Comparison of ENCODE assay signal across 19 cellular contexts in the genomic region with DNA sequence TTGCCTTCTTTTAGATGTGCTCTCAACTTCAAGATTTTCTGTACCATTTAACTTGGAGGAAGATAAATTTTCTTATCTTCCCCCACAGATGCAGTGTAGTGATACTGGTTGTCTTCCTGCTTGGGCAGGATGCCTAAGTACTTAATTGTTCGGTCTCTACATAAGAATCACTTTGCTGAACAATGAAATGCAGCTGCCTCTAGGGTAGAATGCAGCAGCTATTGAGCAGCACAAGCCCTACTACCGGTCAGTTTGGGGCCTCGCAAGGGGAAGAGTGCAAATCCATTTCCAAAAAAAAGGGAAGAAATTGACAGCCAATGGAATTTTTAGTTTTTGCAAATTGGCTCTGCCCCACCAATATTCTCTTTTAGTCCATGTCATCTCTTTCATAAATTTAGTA.
DNase-seq lines count a peak whose midpoint lies in the region; ATAC-seq and TF ChIP-seq lines count a peak whose summit lies in the region.
"Had no signal": no experiment of that assay in that cellular context is flagged by ENCODE, and none has a peak within 500 bp of the region (broad histone marks: within the 10 kb centered on the region; RNA-seq: fewer than 3 reads in every experiment).

No MANE protein-coding gene starts in this region.

- no peaks in the 10 kb centered on the region for H3K36me3 Mint-ChIP-seq in brain
- no peaks in the 10 kb centered on the region for H3K36me3 Mint-ChIP-seq in activated T-cell treated with anti-CD3 and anti-CD28 coated beads, Interleukin-2, amount 50 U/mL, for 72 hours (ENCODE audit: insufficient read depth in 2 of 2)
- H3K36me3 Mint-ChIP-seq: CD14-positive monocyte had no signal

- H3K27ac ChIP-seq in iPS-20b (ENCODE audit: low read length): peak overlapping the region; percentile 73
- H3K27ac ChIP-seq in breast epithelium: no peak overlapping the region
- H3K27ac ChIP-seq: 22Rv1 had no signal

- intact Hi-C loops in breast epithelium (cut with DNase I; ENCODE audit: low total_unique reads): no loop called here

- H3K4me1 ChIP-seq in iPS-20b (ENCODE audit: insufficient read depth, low read length) (peaks cover 17% of the 10 kb centered on the region; the same call in 1 of the 2 replicates), breast epithelium (no peaks in the 10 kb centered on the region)
- H3K4me1 ChIP-seq: HAP-1 had no signal

- H3K9me3 Mint-ChIP-seq in brain: no peaks in the 10 kb centered on the region
- H3K9me3 Mint-ChIP-seq in activated T-cell treated with anti-CD3 and anti-CD28 coated beads, Interleukin-2, amount 50 U/mL, for 72 hours: peaks cover 2 to 7% of the 10 kb centered on the region in 2 donors

- H3K27me3 Mint-ChIP-seq in brain: no peaks in the 10 kb centered on the region
- no peaks in the 10 kb centered on the region for H3K27me3 Mint-ChIP-seq in activated T-cell treated with anti-CD3 and anti-CD28 coated beads, Interleukin-2, amount 50 U/mL, for 72 hours (ENCODE audit: low read depth)

- H3K36me3 ChIP-seq in iPS-20b (ENCODE audit: insufficient read depth, low read depth, low read length) (no peaks in the 10 kb centered on the region), breast epithelium (no peaks in the 10 kb centered on the region)
- H3K36me3 ChIP-seq: HAP-1 had no signal

- H3K9me3 ChIP-seq in iPS-20b (ENCODE audit: insufficient read depth, low read depth, low read length) (peaks cover 3% of the 10 kb centered on the region; the same call in 1 of the 2 replicates), breast epithelium (no peaks in the 10 kb centered on the region)
- H3K9me3 ChIP-seq: HAP-1, SK-N-SH had no signal

- no peak overlapping the region; the same call in 1 of the 2 replicates for H3K4me3 ChIP-seq in iPS-20b (ENCODE audit: low read length)
- no peak overlapping the region for H3K4me3 ChIP-seq in breast epithelium
- H3K4me3 ChIP-seq: HAP-1, K562 had no signal

- no peak for TF ChIP-seq POLR2A in breast epithelium (IDR thresholded peaks at IDR 0.05)

- peaks cover 28% of the 10 kb centered on the region for H3K4me1 Mint-ChIP-seq in brain
- no peaks in the 10 kb centered on the region for H3K4me1 Mint-ChIP-seq in activated T-cell treated with anti-CD3 and anti-CD28 coated beads, Interleukin-2, amount 50 U/mL, for 72 hours (ENCODE audit: low read depth)
- H3K4me1 Mint-ChIP-seq: CD14-positive monocyte had no signal

- no peak overlapping the region for H3K4me3 Mint-ChIP-seq in brain
- H3K4me3 Mint-ChIP-seq in activated T-cell treated with anti-CD3 and anti-CD28 coated beads, Interleukin-2, amount 50 U/mL, for 72 hours: no peak overlapping the region
- H3K4me3 Mint-ChIP-seq: CD14-positive monocyte had no signal

- DNase-seq in NCI-H748 (lab: John Stamatoyannopoulos, UW; ENCODE audit: unreplicated experiment) (peak; percentile 11), NCI-H748 treated with DMSO at 0.1 percent for 48 hours (lab: John Stamatoyannopoulos, UW) (no peak), NCI-H1930 (lab: John Stamatoyannopoulos, UW) (no peak), breast epithelium (ENCODE audit: low spot score in 2 of 2) (no peak), NCI-H1092 (lab: John Stamatoyannopoulos, UW) (no peak)
- no peak for DNase-seq in activated T-cell treated with anti-CD3 and anti-CD28 coated beads, Interleukin-2, amount 50 U/mL, for 72 hours
- DNase-seq: AML-193, DMS79 treated with DMSO at 0.1 percent for 48 hours, NCI-H1105 treated with DMSO at 0.1 percent for 48 hours, NCI-H1694, NCI-H226, Right ventricle myocardium superior, SK-N-SH had no signal

- H3K27me3 ChIP-seq in iPS-20b (ENCODE audit: insufficient read depth, low read length): no peaks in the 10 kb centered on the region
- H3K27me3 ChIP-seq in breast epithelium: no peaks in the 10 kb centered on the region

- peak overlapping the region in 3 of 5 experiments; percentile 21 to 86 (median 60) for H3K27ac Mint-ChIP-seq in brain
- H3K27ac Mint-ChIP-seq in activated T-cell treated with anti-CD3 and anti-CD28 coated beads, Interleukin-2, amount 50 U/mL, for 72 hours: no peak overlapping the region
- H3K27ac Mint-ChIP-seq: CD14-positive monocyte had no signal

- no peak for TF ChIP-seq CTCF in brain (conservative IDR thresholded peaks at IDR 0.05)
- TF ChIP-seq CTCF in breast epithelium (IDR thresholded peaks at IDR 0.05): no peak

- ATAC-seq in activated T-cell treated with anti-CD3 and anti-CD28 coated beads, Interleukin-2, amount 50 U/mL, for 72 hours (replicated peaks in 1 of 2): no peak
- ATAC-seq: K562 had no signal

- peak overlapping the region; percentile 38; the same call in 1 of the 2 replicates for H3K9ac ChIP-seq in iPS-20b (ENCODE audit: low read depth, low read length)
- H3K9ac ChIP-seq: SK-N-SH had no signal
